ENCODE assay signal across 8 cellular contexts in genomic region chr1:228500901-228501871, GRCh38. TPM values are rescaled to one million over a fixed set of nuclear protein-coding genes. Genes with fewer than 3 reads are reported as not detected.
DNase-seq lines count a peak whose midpoint lies in the region; ATAC-seq, FAIRE-seq and TF ChIP-seq lines count a peak whose summit lies in the region.

No MANE protein-coding gene starts in this region.

- ATAC-seq in GM18907 (IDR thresholded peaks at IDR 0.05; ENCODE audit: unreplicated experiment) = peak; percentile 97
- peak; percentile 86 for ATAC-seq in HG03135 (IDR thresholded peaks at IDR 0.05; ENCODE audit: unreplicated experiment)

- H3K4me3 ChIP-seq in WERI-Rb-1 (ENCODE audit: low read depth, low read length) (no peak overlapping the region), breast epithelium (peak overlapping the region in 2 of 3 donors; percentile 37 to 61), kidney (ENCODE audit: low read length in 2 of 2) (peak overlapping the region in 1 of 2 donors; percentile 36)

- H3K27ac ChIP-seq in WERI-Rb-1 (no peak overlapping the region), breast epithelium (peak overlapping the region in 1 of 2 donors; percentile 14), kidney (ENCODE audit: low read depth in 2 of 2, low read length in 2 of 2) (no peak overlapping the region)

- no peaks in the 10 kb centered on the region for H3K27me3 ChIP-seq in WERI-Rb-1 (ENCODE audit: insufficient read depth, low read depth, severe bottlenecking)
- H3K27me3 ChIP-seq in breast epithelium = no peaks in the 10 kb centered on the region

- no peaks in the 10 kb centered on the region for H3K36me3 ChIP-seq in WERI-Rb-1
- no peaks in the 10 kb centered on the region for H3K36me3 ChIP-seq in breast epithelium
- H3K36me3 ChIP-seq in kidney (ENCODE audit: control insufficient read depth in 1 of 2, insufficient read depth in 2 of 2, low read length in 2 of 2) = no peaks in the 10 kb centered on the region

- H3K4me1 ChIP-seq in breast epithelium (no peaks in the 10 kb centered on the region), kidney (ENCODE audit: control insufficient read depth in 1 of 2, insufficient read depth in 1 of 2, low read depth in 1 of 2, low read length in 2 of 2) (peaks cover 2 to 8% of the 10 kb centered on the region in 2 donors)

- FAIRE-seq in kidney (lab: Jason Lieb, UNC) = no peak

- intact Hi-C loops in breast epithelium (cut with DNase I; ENCODE audit: low total_unique reads) = no loop called here
- intact Hi-C loops in kidney (cut with DNase I) = no loop called here

- H3K9me3 ChIP-seq in WERI-Rb-1 (ENCODE audit: severe bottlenecking) = no peaks in the 10 kb centered on the region
- no peaks in the 10 kb centered on the region for H3K9me3 ChIP-seq in breast epithelium
- H3K9me3 ChIP-seq in kidney (ENCODE audit: control insufficient read depth in 1 of 2, low read length in 2 of 2) = no peaks in the 10 kb centered on the region

- peak; percentile 89 for DNase-seq in AG20443 (ENCODE audit: low spot score)
- DNase-seq in NCI-H2196 treated with DMSO at 0.1 percent for 48 hours (lab: John Stamatoyannopoulos, UW; ENCODE audit: unreplicated experiment) = peak; percentile 59
- peak; percentile 66 for DNase-seq in WERI-Rb-1
- peak; percentile 72 to 84 for DNase-seq in breast epithelium (ENCODE audit: low spot score in 2 of 2)
- DNase-seq in kidney = peak; percentile 91
- DNase-seq in stimulated activated CD4-positive, alpha-beta T cell treated with anti-CD3 and anti-CD28 coated beads, Interleukin-1b, Interleukin-23, amount 100 ng/mL, for 24 hours (ENCODE audit: low read depth in 4 of 4, low spot score in 1 of 4) = peak; percentile 76 to 87 (median 78)

- no peak overlapping the region for H3K9ac ChIP-seq in kidney (ENCODE audit: low read length in 2 of 2)

- TF ChIP-seq POLR2A in breast epithelium (IDR thresholded peaks at IDR 0.05) = no peak

- TF ChIP-seq CTCF in WERI-Rb-1 (IDR thresholded peaks at IDR 0.05; ENCODE audit: low read depth, low read length) (peak; percentile 77), breast epithelium (IDR thresholded peaks at IDR 0.05) (peak; percentile 77 to 85 (median 79)), kidney (IDR thresholded peaks at IDR 0.05; ENCODE audit: borderline replicate concordance, extremely low read depth, insufficient read depth) (peak; percentile 78)

RNA-seq across cellular contexts. Expression of gene RNF187, which starts 14.0 kb away (rescaled TPM):
- total RNA-seq in breast epithelium (10 to 100 TPM; 26.9 to 33.7 (median 33.1) TPM), kidney (137 TPM)
- 85.2 TPM for polyA plus RNA-seq in kidney (ENCODE audit: insufficient read depth, low read depth, low replicate concordance)
